1 cellular context compared by ENCODE assay signal in the genomic region with DNA sequence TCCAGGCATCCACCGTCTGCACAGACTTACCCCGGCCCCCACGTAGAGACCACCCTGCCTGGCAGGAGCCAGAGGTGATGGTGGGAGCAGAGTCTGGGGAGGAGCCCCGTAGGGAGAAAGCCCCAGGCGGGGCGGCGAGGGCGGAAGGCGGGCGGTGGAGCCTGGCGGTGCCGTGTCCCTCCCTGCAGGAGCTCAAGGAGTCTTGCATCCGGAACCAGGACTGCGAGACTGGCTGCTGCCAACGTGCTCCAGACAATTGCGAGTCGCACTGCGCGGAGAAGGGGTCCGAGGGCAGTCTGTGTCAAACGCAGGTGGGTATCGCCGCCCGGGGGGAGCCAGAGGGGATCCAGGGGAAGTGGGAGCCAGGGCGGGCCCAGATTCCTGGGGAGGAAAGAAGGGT.
TF ChIP-seq lines count a peak whose summit lies in the region.

No MANE protein-coding gene starts in this region.

TF ChIP-seq in HepG2, 621 proteins besides CTCF, POLR2A, EP300 and RAD21:
- TF ChIP-seq KDM6A (CRISPR knock-in tag; IDR thresholded peaks at IDR 0.05; ENCODE audit: low read depth): no peak
- TF ChIP-seq, protein P1, sequence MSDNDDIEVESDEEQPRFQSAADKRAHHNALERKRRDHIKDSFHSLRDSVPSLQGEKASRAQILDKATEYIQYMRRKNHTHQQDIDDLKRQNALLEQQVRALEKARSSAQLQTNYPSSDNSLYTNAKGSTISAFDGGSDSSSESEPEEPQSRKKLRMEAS (IDR thresholded peaks at IDR 0.05): 0 out of 2 replicates have a peak, but pooled peaks have one; percentile 3
- TF ChIP-seq ZNF430 (CRISPR knock-in tag; IDR thresholded peaks at IDR 0.05): no peak
